7 cellular contexts compared by ENCODE assay signal in the genomic region with DNA sequence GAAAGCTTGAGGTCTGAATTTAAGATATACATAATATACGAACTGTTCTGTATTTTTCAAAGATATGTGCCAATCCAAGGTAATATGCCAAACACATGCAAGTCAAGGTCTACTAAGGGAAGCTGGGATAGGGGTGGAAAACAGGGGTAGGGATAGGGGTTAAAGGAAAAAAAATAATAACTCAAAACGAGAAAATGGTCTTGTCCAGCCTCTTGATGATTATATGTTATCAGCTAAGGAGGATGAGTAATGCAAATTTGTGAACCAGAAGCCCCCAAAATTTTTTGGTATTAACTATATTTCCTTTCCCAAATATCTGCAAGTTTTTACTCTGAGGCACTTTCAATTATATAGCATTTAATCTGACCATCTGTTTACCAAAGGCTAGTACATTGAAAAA.
"Had no signal": no experiment of that assay in that cellular context is flagged by ENCODE, and none has a peak within 500 bp of the region (broad histone marks: within the 10 kb centered on the region; RNA-seq: fewer than 3 reads in every experiment).

No MANE protein-coding gene starts in this region.

- H3K4me3 Mint-ChIP-seq: IgD-negative memory B cell had no signal

- H3K27ac Mint-ChIP-seq: IgD-negative memory B cell had no signal

- H3K4me2 ChIP-seq: KMS-11 had no signal

- DNase-seq: IMR-90, KBM-7, KG1 had no signal

- H3K27me3 Mint-ChIP-seq: IgD-negative memory B cell had no signal

- H3K27ac ChIP-seq: HL-60, KMS-11 had no signal

- FAIRE-seq: HTR-8/SVneo had no signal

- H3K9ac ChIP-seq: KMS-11 had no signal
